Comparison of ENCODE assay signal across 22 cellular contexts in genomic region chr10:86372119-86372784, GRCh38. TPM values are rescaled to one million over a fixed set of nuclear protein-coding genes. Genes with fewer than 3 reads are reported as not detected.
"Had no signal": no experiment of that assay in that cellular context is flagged by ENCODE, and none has a peak within 500 bp of the region (broad histone marks: within the 10 kb centered on the region; RNA-seq: fewer than 3 reads in every experiment).

No MANE protein-coding gene starts in this region.

- H3K4me3 Mint-ChIP-seq: activated naive CD4-positive, alpha-beta T cell treated with anti-CD3 and anti-CD28 coated beads, Interleukin-2, amount 10 ng/mL, durations not matched to agents 7 days and 5 days; activated T-cell treated with anti-CD3 and anti-CD28 coated beads, Interleukin-2, amount 50 U/mL, for 24 hours; naive thymus-derived CD4-positive, alpha-beta T cell; stimulated activated naive CD8-positive, alpha-beta T cell treated with anti-CD3 and anti-CD28 coated beads, Interleukin-15, Interleukin-2, amounts not matched to agents 100 ng/mL and 50 ng/mL, for 24 hours; T-helper 1 cell treated with Interleukin-12 subunit alpha and Interleukin-12 subunit beta and Interleukin-4 antibody, amounts not matched to agents 30 μg/mL and 1 μg/mL, for 36 hours had no signal

- H3K9me3 ChIP-seq: left lung, ovary, prostate gland, right atrium auricular region, suprapubic skin, transverse colon had no signal

- H3K27me3 ChIP-seq: ovary had no signal

- H3K36me3 ChIP-seq: left lung, ovary, prostate gland, right atrium auricular region, suprapubic skin, transverse colon had no signal

- H3K36me3 Mint-ChIP-seq: naive thymus-derived CD4-positive, alpha-beta T cell had no signal

- H3K4me3 ChIP-seq: left lung, lung, ovary, prostate gland, right atrium auricular region, suprapubic skin, transverse colon had no signal

- ATAC-seq: left lung; naive thymus-derived CD4-positive, alpha-beta T cell had no signal

- H3K9me3 Mint-ChIP-seq: activated naive CD4-positive, alpha-beta T cell treated with anti-CD3 and anti-CD28 coated beads, Interleukin-2, amount 10 ng/mL, durations not matched to agents 7 days and 5 days; activated T-cell treated with anti-CD3 and anti-CD28 coated beads, Interleukin-2, amount 50 U/mL, for 24 hours; activated T-helper 2 cell treated with anti-CD3 and anti-CD28 coated beads, Interferon-gamma antibody, Interleukin-2, Interleukin-4, amounts not matched to agents 10 μg/mL and 5 μg/mL and 100 μg/mL, durations not matched to agents 14 hours and 24 hours and 36 hours; naive thymus-derived CD4-positive, alpha-beta T cell; stimulated activated naive CD8-positive, alpha-beta T cell treated with anti-CD3 and anti-CD28 coated beads, Interleukin-15, Interleukin-2, amounts not matched to agents 100 ng/mL and 50 ng/mL, for 24 hours; T-helper 1 cell treated with Interleukin-12 subunit alpha and Interleukin-12 subunit beta and Interleukin-4 antibody, amounts not matched to agents 30 μg/mL and 1 μg/mL, for 36 hours had no signal

- DNase-seq: activated CD4-positive, alpha-beta T cell treated with anti-CD3 and anti-CD28 coated beads for 4 hours; activated CD4-positive, alpha-beta T cell treated with anti-CD3 and anti-CD28 coated beads, Interleukin-2, amount 50 U/mL, for 48 hours; activated CD4-positive, CD25-positive, alpha-beta regulatory T cell; activated naive CD4-positive, alpha-beta T cell treated with anti-CD3 and anti-CD28 coated beads, Interleukin-2, amount 10 ng/mL, durations not matched to agents 7 days and 5 days; amygdala; cerebellar nuclear complex; erythroblast; foreskin fibroblast; stimulated activated CD4-positive, alpha-beta T cell treated with anti-CD3 and anti-CD28 coated beads, Interleukin-1b, Interleukin-23, amount 100 ng/mL, for 48 hours; T1000; transverse colon had no signal

- H3K27ac ChIP-seq: left lung, ovary, prostate gland, right atrium auricular region, suprapubic skin, transverse colon had no signal

- H3K4me1 ChIP-seq: prostate gland had no signal

- H3K27ac Mint-ChIP-seq: activated naive CD4-positive, alpha-beta T cell treated with anti-CD3 and anti-CD28 coated beads, Interleukin-2, amount 10 ng/mL, durations not matched to agents 7 days and 5 days; activated T-cell treated with anti-CD3 and anti-CD28 coated beads, Interleukin-2, amount 50 U/mL, for 24 hours; activated T-helper 2 cell treated with anti-CD3 and anti-CD28 coated beads, Interferon-gamma antibody, Interleukin-2, Interleukin-4, amounts not matched to agents 10 μg/mL and 5 μg/mL and 100 μg/mL, durations not matched to agents 14 hours and 24 hours and 36 hours; naive thymus-derived CD4-positive, alpha-beta T cell; stimulated activated naive CD8-positive, alpha-beta T cell treated with anti-CD3 and anti-CD28 coated beads, Interleukin-15, Interleukin-2, amounts not matched to agents 100 ng/mL and 50 ng/mL, for 24 hours; T-helper 1 cell treated with Interleukin-12 subunit alpha and Interleukin-12 subunit beta and Interleukin-4 antibody, amounts not matched to agents 30 μg/mL and 1 μg/mL, for 36 hours had no signal

RNA-seq across cellular contexts. Expression of gene GRID1, which starts 5.7 kb away (rescaled TPM):
- total RNA-seq: activated T-helper 2 cell treated with anti-CD3 and anti-CD28 coated beads, Interferon-gamma antibody, Interleukin-2, Interleukin-4, amounts not matched to agents 10 μg/mL and 5 μg/mL and 100 μg/mL, durations not matched to agents 14 hours and 24 hours and 36 hours; naive thymus-derived CD4-positive, alpha-beta T cell had no signal
